In the genomic region with DNA sequence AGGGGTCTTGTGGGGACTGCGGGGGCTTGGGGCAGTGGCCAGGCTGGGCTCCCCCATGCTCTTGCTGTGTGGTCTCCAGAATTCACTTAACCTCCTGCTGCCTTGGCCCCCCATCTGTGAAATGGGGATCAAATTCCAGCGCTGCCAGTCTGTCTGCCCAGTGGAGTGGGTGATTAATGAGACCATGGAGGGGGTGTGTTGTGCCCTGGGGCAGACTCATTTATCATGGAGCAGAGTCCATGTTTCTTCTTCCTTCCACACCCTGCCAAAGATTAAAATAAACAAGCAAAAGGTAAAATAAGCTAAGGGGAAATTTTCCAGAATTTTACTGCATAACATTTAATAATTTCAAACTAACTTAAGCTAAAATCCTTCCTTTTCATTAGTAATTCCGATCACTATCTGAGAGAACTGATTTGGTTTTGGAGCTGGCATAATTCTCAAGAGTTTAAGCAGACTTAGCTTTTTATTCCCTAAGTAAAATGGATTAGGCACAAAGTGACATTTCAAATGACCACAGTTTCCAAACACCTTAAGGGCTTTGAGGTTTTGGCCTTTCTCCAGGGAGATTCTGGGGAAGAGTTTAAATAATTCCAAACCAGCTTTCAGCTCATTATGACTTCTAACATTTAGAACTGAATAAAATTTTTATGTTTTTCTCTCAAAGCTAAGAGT, we compare ENCODE assay signal across 17 cellular contexts.
DNase-seq lines count a peak whose midpoint lies in the region; ATAC-seq, FAIRE-seq and TF ChIP-seq lines count a peak whose summit lies in the region.
"Had no signal": no experiment of that assay in that cellular context is flagged by ENCODE, and none has a peak within 500 bp of the region (broad histone marks: within the 10 kb centered on the region; RNA-seq: fewer than 3 reads in every experiment).

No MANE protein-coding gene starts in this region.

- TF ChIP-seq CTCF in hepatocyte (IDR thresholded peaks at IDR 0.05; ENCODE audit: poor library complexity), result no peak

- no peaks in the 10 kb centered on the region for H3K27me3 ChIP-seq in hepatocyte
- H3K27me3 ChIP-seq: MG63 had no signal

- no peaks in the 10 kb centered on the region for H4K20me1 ChIP-seq in hepatocyte (ENCODE audit: insufficient read depth, poor library complexity, severe bottlenecking)

- no peak for ATAC-seq in left colon
- ATAC-seq: CD8-positive, alpha-beta T cell had no signal

- FAIRE-seq in RCC 7860 (lab: Jason Lieb, UNC), result no peak

- H3K36me3 ChIP-seq in hepatocyte (replicated peaks; ENCODE audit: insufficient read depth, low read depth), result no peaks in the 10 kb centered on the region
- H3K36me3 ChIP-seq: MG63 had no signal

- H3K9me2 ChIP-seq in hepatocyte (replicated peaks; ENCODE audit: insufficient read depth), result no peaks in the 10 kb centered on the region
- H3K9me2 ChIP-seq: SK-N-SH had no signal

- H3K27ac ChIP-seq in hepatocyte, result peak overlapping the region; percentile 8
- H3K27ac ChIP-seq: HL-60 had no signal

- no peak overlapping the region for H3K4me3 ChIP-seq in hepatocyte
- H3K4me3 ChIP-seq: MG63 had no signal

- intact Hi-C loops in left colon (cut with DNase I, micrococcal nuclease), result no loop called here

- WGBS in hepatocyte (ENCODE audit: low lambda C conversion rate, missing lambda C conversion rate), result 50% methylated on average over 3 of the region's 3 CpGs

- no peaks in the 10 kb centered on the region for H3K79me2 ChIP-seq in hepatocyte

- peaks cover 21% of the 10 kb centered on the region for H3K4me1 ChIP-seq in hepatocyte (ENCODE audit: insufficient read depth)

- DNase-seq in ELF-1 (ENCODE audit: low read depth, low spot score), result peak; percentile 18
- DNase-seq in RCC 7860 (ENCODE audit: low spot score), result peak; percentile 3
- no peak for DNase-seq in hepatocyte (ENCODE audit: low spot score)
- peak; percentile 12 for DNase-seq in renal cortical epithelial cell (ENCODE audit: low read depth)
- DNase-seq in NCI-H187 (lab: John Stamatoyannopoulos, UW), result no peak
- DNase-seq in SKM-1 (lab: John Stamatoyannopoulos, UW; ENCODE audit: unreplicated experiment), result no peak
- no peak for DNase-seq in HuH-7.5 (ENCODE audit: low spot score)
- no peak for DNase-seq in left colon
- DNase-seq: CD8-positive, alpha-beta T cell; KBM-7; MG63; NCI-H1092 treated with DMSO at 0.1 percent for 48 hours; NCI-H1694; NCI-H69; NK-92 treated with Interleukin-12 subunit alpha and Interleukin-12 subunit beta, amount 100 ng/mL, for 24 hours; SK-N-SH had no signal

- no peaks in the 10 kb centered on the region for H3K9me3 ChIP-seq in hepatocyte (ENCODE audit: low read depth)
- H3K9me3 ChIP-seq: MG63, SK-N-SH had no signal

- peak overlapping the region; percentile 26 for H3K4me2 ChIP-seq in hepatocyte
- H3K4me2 ChIP-seq: SK-N-SH had no signal

- H2AFZ ChIP-seq in hepatocyte, result no peak overlapping the region

Comparison
In these comparisons a context has a peak if more than half of its experiments do, and no peak if none do; other contexts are left out.
1. DNase-seq: peak in ELF-1 (single experiment), RCC 7860 (single experiment) and renal cortical epithelial cell (single experiment); none in hepatocyte (single experiment), NCI-H187 (0 of 2), SKM-1 (single experiment), HuH-7.5 (single experiment) and left colon (0 of 2).